ENCODE assay signal across 15 cellular contexts in genomic region chr13:94829201-94829600, GRCh38.
DNase-seq lines count a peak whose midpoint lies in the region; TF ChIP-seq lines count a peak whose summit lies in the region.
"Had no signal": no experiment of that assay in that cellular context is flagged by ENCODE, and none has a peak within 500 bp of the region (broad histone marks: within the 10 kb centered on the region; RNA-seq: fewer than 3 reads in every experiment).

No MANE protein-coding gene starts in this region.

- TF ChIP-seq CTCF in dorsolateral prefrontal cortex (IDR thresholded peaks at IDR 0.05 in 54 of 56, conservative IDR thresholded peaks at IDR 0.05 in 2 of 56; ENCODE audit: low read depth in 1 of 56, partially characterized antibody in 56 of 56) (no peak), smooth muscle cell (IDR thresholded peaks at IDR 0.05; ENCODE audit: borderline replicate concordance, insufficient read depth, poor library complexity, severe bottlenecking) (no peak), ovary (IDR thresholded peaks at IDR 0.05) (no peak)

- 16% methylated on average over 9 of the region's 9 CpGs for WGBS in smooth muscle cell (ENCODE audit: low lambda C conversion rate)
- whole genome bisulfite sequencing in ovary, 3 donors, result 57 to 69% (median 58%) methylated on average over 9 of the region's 9 CpGs

- H3K79me2 ChIP-seq in smooth muscle cell (ENCODE audit: low read depth), result no peaks in the 10 kb centered on the region

- H3K4me1 ChIP-seq in smooth muscle cell (ENCODE audit: low read depth), result peaks cover 57% of the 10 kb centered on the region
- no peaks in the 10 kb centered on the region for H3K4me1 ChIP-seq in ovary (ENCODE audit: insufficient read depth)

- TF ChIP-seq EP300 in ovary (IDR thresholded peaks at IDR 0.05), result no peak

- H3K4me2 ChIP-seq in smooth muscle cell, result peak overlapping the region; percentile 65

- H3K9ac ChIP-seq in smooth muscle cell (ENCODE audit: low read depth), result no peak overlapping the region

- intact Hi-C loops in dorsolateral prefrontal cortex (cut with DNase I), result no loop called here
- intact Hi-C loops in ovary (cut with DNase I), result no loop called here

- H3K36me3 ChIP-seq in smooth muscle cell (ENCODE audit: low read depth) (no peaks in the 10 kb centered on the region), ovary (no peaks in the 10 kb centered on the region)

- H3F3A ChIP-seq in smooth muscle cell (ENCODE audit: low read depth), result no peaks in the 10 kb centered on the region

- DNase-seq in NCI-H187 (lab: John Stamatoyannopoulos, UW) (peak; percentile 47 to 78), NCI-H748 (lab: John Stamatoyannopoulos, UW; ENCODE audit: unreplicated experiment) (peak; percentile 89), dorsolateral prefrontal cortex (no peak), smooth muscle cell (lab: John Stamatoyannopoulos, UW; ENCODE audit: unreplicated experiment) (no peak), ovary (no peak), NCI-H2227 (lab: John Stamatoyannopoulos, UW; ENCODE audit: unreplicated experiment) (no peak)
- no peak for DNase-seq in stimulated activated naive CD4-positive, alpha-beta T cell treated with Interleukin-2 at 50 U/mL for 16 hours (lab: John Stamatoyannopoulos, UW)
- DNase-seq: CD8-positive, alpha-beta T cell; DMS79 treated with DMSO at 0.1 percent for 48 hours; GOT3; KG1; NCI-H1092; NCI-H1694 treated with DMSO at 0.1 percent for 48 hours; NCI-H226; SIG-M5 had no signal

- no peaks in the 10 kb centered on the region for H4K20me1 ChIP-seq in smooth muscle cell (ENCODE audit: low read depth)

- H2AFZ ChIP-seq in smooth muscle cell (ENCODE audit: low read depth), result peak overlapping the region; percentile 11

- H3K4me3 ChIP-seq in dorsolateral prefrontal cortex, result peak overlapping the region in 33 of 59 donors; percentile 1 to 47 (median 18)
- no peak overlapping the region for H3K4me3 ChIP-seq in smooth muscle cell
- no peak overlapping the region for H3K4me3 ChIP-seq in ovary

- H3K27me3 ChIP-seq in dorsolateral prefrontal cortex, result peaks cover 0 to 8% (median 0%) of the 10 kb centered on the region in 45 donors
- peaks cover 91% of the 10 kb centered on the region for H3K27me3 ChIP-seq in smooth muscle cell (ENCODE audit: low read depth)
- no peaks in the 10 kb centered on the region for H3K27me3 ChIP-seq in ovary

- H3K27ac ChIP-seq in dorsolateral prefrontal cortex (peak overlapping the region in 12 of 59 donors; percentile 2 to 58 (median 17)), smooth muscle cell (ENCODE audit: low read depth) (no peak overlapping the region), ovary (no peak overlapping the region)

- TF ChIP-seq POLR2A in ovary (IDR thresholded peaks at IDR 0.05), result no peak

- no peaks in the 10 kb centered on the region for H3K9me3 ChIP-seq in smooth muscle cell (replicated peaks; ENCODE audit: low read depth)
- no peaks in the 10 kb centered on the region for H3K9me3 ChIP-seq in ovary

Comparison
In these comparisons a context has a peak if more than half of its experiments do, and no peak if none do; other contexts are left out.
1. DNase-seq: peak in NCI-H187 (2 of 2) and NCI-H748 (single experiment); none in dorsolateral prefrontal cortex (0 of 10), smooth muscle cell (single experiment), ovary (0 of 5), stimulated activated naive CD4-positive, alpha-beta T cell treated with Interleukin-2 at 50 U/mL for 16 hours (single experiment) and NCI-H2227 (single experiment).
2. H3K4me3 ChIP-seq: peak in dorsolateral prefrontal cortex (33 of 59); none in smooth muscle cell (single experiment) and ovary (single experiment).